Comparison of ENCODE assay signal across 11 cellular contexts in the genomic region with DNA sequence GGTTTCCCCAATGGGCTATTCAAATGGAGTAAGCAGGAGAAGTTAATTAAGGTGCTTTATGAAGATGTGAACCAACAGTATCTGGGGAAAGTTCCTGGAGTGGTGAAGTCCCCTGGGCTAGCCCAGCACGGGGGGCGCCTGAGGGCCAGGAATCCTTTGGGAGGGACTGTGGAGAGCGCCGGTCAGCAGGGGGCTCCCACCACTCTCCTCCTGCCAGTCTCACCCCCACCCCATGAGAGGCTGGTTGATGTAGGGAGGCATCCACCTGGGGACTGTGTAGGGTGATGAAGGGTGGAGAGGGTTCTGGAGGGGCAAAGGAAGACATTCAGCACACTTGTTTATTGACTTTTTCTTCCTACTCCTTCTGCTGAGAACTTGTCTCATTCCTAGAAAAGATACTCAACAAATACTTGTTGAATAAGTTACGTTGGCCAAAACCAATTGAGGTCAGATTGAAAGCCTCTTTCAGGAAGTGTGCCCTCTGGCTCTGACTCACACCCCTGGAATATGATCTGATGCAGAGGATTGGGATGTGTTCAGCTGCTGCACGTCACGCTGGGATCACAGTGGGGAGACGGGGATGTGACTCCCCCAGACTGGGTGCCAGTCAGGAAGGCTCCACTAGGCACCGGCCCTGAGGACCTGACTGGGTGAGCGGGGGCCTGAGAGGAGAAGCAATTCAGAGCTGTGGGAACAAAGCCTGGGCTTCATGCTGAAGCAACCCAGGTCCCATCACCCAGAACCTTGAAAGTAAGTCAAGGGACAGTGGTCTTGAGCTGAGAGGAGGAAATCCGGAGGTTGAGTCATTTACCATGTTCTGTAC. TPM values are rescaled to one million over a fixed set of nuclear protein-coding genes. Genes with fewer than 3 reads are reported as not detected.
A peak's percentile ranks its signal among the peaks of the same experiment; 100 is the strongest.
DNase-seq lines count a peak whose midpoint lies in the region; ATAC-seq, FAIRE-seq and TF ChIP-seq lines count a peak whose summit lies in the region.
"Had no signal": no experiment of that assay in that cellular context is flagged by ENCODE, and none has a peak within 500 bp of the region (broad histone marks: within the 10 kb centered on the region; RNA-seq: fewer than 3 reads in every experiment).

No MANE protein-coding gene starts in this region.

- H3K9me3 ChIP-seq in skeletal muscle satellite cell (replicated peaks; ENCODE audit: low read length): no peaks in the 10 kb centered on the region
- H3K9me3 ChIP-seq in CD8-positive, alpha-beta T cell (ENCODE audit: low read length): no peaks in the 10 kb centered on the region
- H3K9me3 ChIP-seq: Peyer's patch had no signal

- H3K9ac ChIP-seq in skeletal muscle satellite cell (ENCODE audit: low read depth, low read length): peak overlapping the region; percentile 68

- FAIRE-seq in RCC 7860 (lab: Jason Lieb, UNC): peak; percentile 38

- no peaks in the 10 kb centered on the region for H3K36me3 Mint-ChIP-seq in CD8-positive, alpha-beta T cell
- H3K36me3 Mint-ChIP-seq: activated naive CD8-positive, alpha-beta T cell had no signal

- intact Hi-C loops in CD8-positive, alpha-beta T cell (cut with DNase I, micrococcal nuclease): no loop called here

- H3K27ac Mint-ChIP-seq in CD8-positive, alpha-beta T cell: no peak overlapping the region

- peak overlapping the region; percentile 59 for H3K4me2 ChIP-seq in skeletal muscle satellite cell (ENCODE audit: low read length)

- ATAC-seq in esophagus mucosa: peak; percentile 80
- no peak for ATAC-seq in CD8-positive, alpha-beta T cell

- H3K4me1 Mint-ChIP-seq in CD8-positive, alpha-beta T cell (ENCODE audit: low read depth): peaks cover 43% of the 10 kb centered on the region

- H3K4me3 Mint-ChIP-seq in CD8-positive, alpha-beta T cell: no peak overlapping the region
- H3K4me3 Mint-ChIP-seq: activated naive CD8-positive, alpha-beta T cell had no signal

- H3K4me3 ChIP-seq in skeletal muscle satellite cell (ENCODE audit: low read length): peak overlapping the region; percentile 18
- H3K4me3 ChIP-seq in CD8-positive, alpha-beta T cell (ENCODE audit: low read depth, low read length): no peak overlapping the region
- H3K4me3 ChIP-seq: Peyer's patch had no signal

- H3K27ac ChIP-seq in CD8-positive, alpha-beta T cell (ENCODE audit: low read depth, low read length): no peak overlapping the region
- H3K27ac ChIP-seq: C4-2B, Peyer's patch had no signal

- DNase-seq in NCI-H2196 (lab: John Stamatoyannopoulos, UW; ENCODE audit: unreplicated experiment) (peak; percentile 42), NCI-H2196 treated with DMSO at 0.1 percent for 48 hours (lab: John Stamatoyannopoulos, UW; ENCODE audit: unreplicated experiment) (no peak), RCC 7860 (ENCODE audit: low spot score) (peak; percentile 82), Ammon's horn (ENCODE audit: low spot score) (no peak)
- DNase-seq in CD8-positive, alpha-beta T cell: no peak
- DNase-seq in activated CD4-positive, CD25-positive, alpha-beta regulatory T cell treated with anti-CD3 and anti-CD28 coated beads, Interleukin-2, amount 50 U/mL, for 72 hours: no peak

- H3K27me3 ChIP-seq in skeletal muscle satellite cell (ENCODE audit: control insufficient read depth, insufficient read depth, low read length): peaks cover 15% of the 10 kb centered on the region
- no peaks in the 10 kb centered on the region for H3K27me3 ChIP-seq in CD8-positive, alpha-beta T cell (ENCODE audit: insufficient read depth, low read length)
- H3K27me3 ChIP-seq: Peyer's patch had no signal

- no peaks in the 10 kb centered on the region for H3K36me3 ChIP-seq in skeletal muscle satellite cell (ENCODE audit: insufficient read depth, low read length)
- no peaks in the 10 kb centered on the region for H3K36me3 ChIP-seq in CD8-positive, alpha-beta T cell (ENCODE audit: insufficient read depth, low read length)
- H3K36me3 ChIP-seq: Peyer's patch had no signal

- H3K9me3 Mint-ChIP-seq in CD8-positive, alpha-beta T cell: no peaks in the 10 kb centered on the region

- POLR2A ChIA-PET in CD8-positive, alpha-beta T cell (lab: Charles Lee): interaction anchor here (0.6 to 1.7 kb wide), 2 partner anchors 20 to 416 kb away, joined by 3 to 5 read pairs; a partner anchor contains a TSS

- peaks cover 28% of the 10 kb centered on the region for H3K4me1 ChIP-seq in skeletal muscle satellite cell (ENCODE audit: control insufficient read depth, insufficient read depth, low read length)
- peaks cover 38% of the 10 kb centered on the region for H3K4me1 ChIP-seq in CD8-positive, alpha-beta T cell (ENCODE audit: insufficient read depth, low read length)

- CTCF ChIA-PET in CD8-positive, alpha-beta T cell (lab: Charles Lee): interaction anchor here (1.0 to 1.8 kb wide), 2 partner anchors 39 to 46 kb away, joined by 3 to 5 read pairs; no protein-coding TSS in a partner anchor

- no peak for TF ChIP-seq CTCF in CD8-positive, alpha-beta T cell (IDR thresholded peaks at IDR 0.05)

- H3K27me3 Mint-ChIP-seq in CD8-positive, alpha-beta T cell (ENCODE audit: low read depth): no peaks in the 10 kb centered on the region
- H3K27me3 Mint-ChIP-seq: activated naive CD8-positive, alpha-beta T cell had no signal

RNA-seq across cellular contexts. Expression of a gene that starts 4.2 kb away (rescaled TPM):
- not detected for total RNA-seq in esophagus mucosa
- not detected in 2 replicates for total RNA-seq in skeletal muscle satellite cell (2012; rRNA removed)
- total RNA-seq in CD8-positive, alpha-beta T cell: not detected
- total RNA-seq: Peyer's patch had no signal

RNA-seq across cellular contexts. Expression of a gene that starts 10.1 kb away (rescaled TPM):
- not detected for total RNA-seq in esophagus mucosa
- not detected in 2 replicates for total RNA-seq in skeletal muscle satellite cell (2012; rRNA removed)
- total RNA-seq in CD8-positive, alpha-beta T cell: not detected
- total RNA-seq: Peyer's patch had no signal

RNA-seq across cellular contexts. Expression of a gene that starts 19.6 kb away (rescaled TPM):
- 34.7 TPM for total RNA-seq in esophagus mucosa
- total RNA-seq in skeletal muscle satellite cell (2012; rRNA removed): 33.5 and 45.9 TPM in 2 replicates
- total RNA-seq in CD8-positive, alpha-beta T cell: 1 to 10 TPM; 3.5 to 3.8 TPM

RNA-seq across cellular contexts. Expression of a gene that starts 19.9 kb away (rescaled TPM):
- total RNA-seq in esophagus mucosa: 82.5 TPM
- total RNA-seq in skeletal muscle satellite cell (2012; rRNA removed): 64.4 and 77.3 TPM in 2 replicates
- total RNA-seq in CD8-positive, alpha-beta T cell: 100 to 1,000 TPM; 303 to 313 TPM

RNA-seq across cellular contexts. Expression of a gene that starts 57.6 kb away (rescaled TPM):
- total RNA-seq in esophagus mucosa: 3.4 TPM
- 3.5 and 4.1 TPM in 2 replicates for total RNA-seq in skeletal muscle satellite cell (2012; rRNA removed)
- total RNA-seq in CD8-positive, alpha-beta T cell: 1 to 10 TPM; 1.5 to 2.1 TPM

Comparison
In these comparisons a context has a peak if more than half of its experiments do, and no peak if none do; other contexts are left out.
1. DNase-seq: peak in NCI-H2196 (single experiment) and RCC 7860 (single experiment); none in NCI-H2196 treated with DMSO at 0.1 percent for 48 hours (single experiment), Ammon's horn (single experiment), CD8-positive, alpha-beta T cell (0 of 7) and activated CD4-positive, CD25-positive, alpha-beta regulatory T cell treated with anti-CD3 and anti-CD28 coated beads, Interleukin-2, amount 50 U/mL, for 72 hours (single experiment).